ENCODE assay signal across 27 cellular contexts in genomic region chr3:152664766-152665165, GRCh38.
"Had no signal": no experiment of that assay in that cellular context is flagged by ENCODE, and none has a peak within 500 bp of the region (broad histone marks: within the 10 kb centered on the region; RNA-seq: fewer than 3 reads in every experiment).

No MANE protein-coding gene starts in this region.

- ATAC-seq: effector memory CD8-positive, alpha-beta T cell; esophagus mucosa; gastrocnemius medialis; gastroesophageal sphincter; heart left ventricle; heart right ventricle had no signal

- H3K27me3 ChIP-seq: colonic mucosa, dorsolateral prefrontal cortex, esophagus muscularis mucosa, esophagus squamous epithelium, gastrocnemius medialis, gastroesophageal sphincter, heart left ventricle, heart right ventricle, hepatocyte had no signal

- H3K9me3 ChIP-seq: colonic mucosa, gastrocnemius medialis, gastroesophageal sphincter had no signal

- H3K4me3 ChIP-seq: colonic mucosa, dorsolateral prefrontal cortex, esophagus muscularis mucosa, esophagus squamous epithelium, gastrocnemius medialis, gastroesophageal sphincter, heart left ventricle, heart right ventricle, hepatocyte had no signal

- H2AFZ ChIP-seq: hepatocyte had no signal

- DNase-seq: colonic mucosa; cortex of kidney; dermis blood vessel endothelial cell; dorsolateral prefrontal cortex; effector CD4-positive, alpha-beta T cell; effector CD8-positive, alpha-beta T cell; effector memory CD4-positive, alpha-beta T cell; effector memory CD8-positive, alpha-beta T cell; endodermal cell; erythroblast; esophagus squamous epithelium; foreskin fibroblast; foreskin melanocyte; gastrocnemius medialis; glutamatergic neuron; head of caudate nucleus; heart left ventricle; heart right ventricle had no signal

- FAIRE-seq: colon, endometrium, endothelial cell of umbilical vein, frontal cortex had no signal

- H3K4me2 ChIP-seq: hepatocyte had no signal

- H3K79me2 ChIP-seq: hepatocyte had no signal

- H3K4me1 ChIP-seq: colonic mucosa, esophagus muscularis mucosa, gastrocnemius medialis, gastroesophageal sphincter, heart left ventricle, heart right ventricle had no signal

- H3K27ac ChIP-seq: colonic mucosa, dorsolateral prefrontal cortex, epithelial cell of prostate, esophagus muscularis mucosa, esophagus squamous epithelium, gastrocnemius medialis, gastroesophageal sphincter, heart left ventricle, heart right ventricle, hepatocyte had no signal

- H3K36me3 ChIP-seq: colonic mucosa, esophagus muscularis mucosa, esophagus squamous epithelium, gastrocnemius medialis, gastroesophageal sphincter, heart left ventricle, heart right ventricle had no signal
